ENCODE assay signal across 27 cellular contexts in the genomic region with DNA sequence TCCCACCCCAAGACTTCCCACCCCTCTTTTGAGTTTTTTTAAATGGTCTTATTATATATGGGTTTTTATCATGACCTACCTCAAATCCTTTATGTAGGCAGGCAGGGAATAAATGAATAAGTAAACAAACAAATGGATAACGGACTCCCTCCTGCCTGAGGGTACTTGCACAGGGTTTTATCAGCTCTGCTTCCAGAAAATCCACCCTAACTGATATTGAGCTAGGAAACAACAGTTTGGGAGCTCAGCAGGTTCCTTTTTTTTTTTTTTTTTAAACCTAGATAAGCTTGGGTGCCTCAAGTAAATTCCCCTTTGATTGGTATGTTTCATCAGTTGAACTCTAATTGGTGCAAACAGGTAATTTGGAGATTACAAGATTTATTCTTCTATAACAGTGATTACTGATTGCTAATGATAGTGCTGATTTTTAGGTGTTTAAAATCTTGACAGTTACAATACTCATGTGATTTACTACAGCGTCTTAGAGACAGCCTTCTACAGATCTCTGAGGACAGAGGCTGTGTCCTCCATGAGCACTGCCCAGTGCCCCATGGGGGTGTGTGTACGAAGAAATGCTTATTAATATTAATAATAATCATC.
"Had no signal": no experiment of that assay in that cellular context is flagged by ENCODE, and none has a peak within 500 bp of the region (broad histone marks: within the 10 kb centered on the region; RNA-seq: fewer than 3 reads in every experiment).

No MANE protein-coding gene starts in this region.

- H3K9me3 ChIP-seq: left lung, lower lobe of right lung, ovary, right atrium auricular region, right lobe of liver, testis, thyroid gland, transverse colon, upper lobe of left lung had no signal

- H3K36me3 Mint-ChIP-seq: mesothelial cell of epicardium; natural killer cell; stimulated activated memory B cell treated with anti-CD40 and anti-IgM and Interleukin-4, amounts not matched to agents 10 μg/mL and 1 μg/mL and 100 μg/mL, for 72 hours had no signal

- H3K4me1 ChIP-seq: right atrium auricular region, right lobe of liver, testis, transverse colon had no signal

- H3K4me3 Mint-ChIP-seq: mesothelial cell of epicardium; naive B cell; natural killer cell; stimulated activated memory B cell treated with anti-CD40 and anti-IgM and Interleukin-4, amounts not matched to agents 10 μg/mL and 1 μg/mL and 100 μg/mL, for 72 hours; stimulated activated naive CD8-positive, alpha-beta T cell treated with anti-CD3 and anti-CD28 coated beads, Interleukin-15, amount 100 ng/mL, for 72 hours had no signal

- H3K27ac Mint-ChIP-seq: mesothelial cell of epicardium; naive B cell; natural killer cell; progenitor cell of endocrine pancreas; stimulated activated memory B cell treated with anti-CD40 and anti-IgM and Interleukin-4, amounts not matched to agents 10 μg/mL and 1 μg/mL and 100 μg/mL, for 72 hours; stimulated activated naive CD8-positive, alpha-beta T cell treated with anti-CD3 and anti-CD28 coated beads, Interleukin-15, amount 100 ng/mL, for 72 hours had no signal

- DNase-seq: kidney; left colon; left lung; mesenchymal stem cell; naive B cell; natural killer cell; right lobe of liver; stimulated activated CD4-positive, alpha-beta T cell treated with anti-CD3 and anti-CD28 coated beads, Interleukin-1b, Interleukin-23, amount 100 ng/mL, for 48 hours; stimulated activated CD4-positive, alpha-beta T cell treated with anti-CD3 and anti-CD28 coated beads, Interleukin-2, amount 100 ng/mL, for 48 hours; stimulated activated CD4-positive, alpha-beta T cell treated with anti-CD3 and anti-CD28 coated beads, Interleukin-4, amount 100 ng/mL, for 4 hours; stimulated activated CD8-positive, alpha-beta memory T cell treated with anti-CD3 and anti-CD28 coated beads, Interleukin-4, amount 100 ng/mL, for 48 hours; stimulated activated naive CD4-positive, alpha-beta T cell treated with Interleukin-2 at 50 U/mL for 16 hours; stimulated activated naive CD8-positive, alpha-beta T cell treated with anti-CD3 and anti-CD28 coated beads, Interleukin-15, amount 100 ng/mL, for 72 hours; substantia nigra; testis; transverse colon had no signal

- H3K4me3 ChIP-seq: hepatocyte, left lung, lower lobe of right lung, ovary, right atrium auricular region, right lobe of liver, smooth muscle cell, testis, thyroid gland, transverse colon, upper lobe of left lung had no signal

- H2AFZ ChIP-seq: hepatocyte had no signal

- ATAC-seq: left colon; natural killer cell; right lobe of liver; stimulated activated memory B cell treated with anti-CD40 and anti-IgM and Interleukin-4, amounts not matched to agents 10 μg/mL and 1 μg/mL and 100 μg/mL, for 72 hours; stimulated activated naive CD8-positive, alpha-beta T cell treated with anti-CD3 and anti-CD28 coated beads, Interleukin-15, amount 100 ng/mL, for 72 hours had no signal

- H3K9me3 Mint-ChIP-seq: mesothelial cell of epicardium; naive B cell; natural killer cell; stimulated activated memory B cell treated with anti-CD40 and anti-IgM and Interleukin-4, amounts not matched to agents 10 μg/mL and 1 μg/mL and 100 μg/mL, for 72 hours; stimulated activated naive CD8-positive, alpha-beta T cell treated with anti-CD3 and anti-CD28 coated beads, Interleukin-15, amount 100 ng/mL, for 72 hours had no signal

- H3K27me3 ChIP-seq: ovary, right atrium auricular region, right lobe of liver, testis, thyroid gland, upper lobe of left lung had no signal

- H3K27ac ChIP-seq: hepatocyte, left lung, lower lobe of right lung, ovary, right atrium auricular region, right lobe of liver, testis, thyroid gland, transverse colon, upper lobe of left lung had no signal

- H3K79me2 ChIP-seq: hepatocyte had no signal

- FAIRE-seq: kidney, urothelium cell line had no signal

- H3K4me2 ChIP-seq: hepatocyte, smooth muscle cell had no signal

- H3K36me3 ChIP-seq: left lung, lower lobe of right lung, ovary, right atrium auricular region, right lobe of liver, thyroid gland, transverse colon, upper lobe of left lung had no signal

- H3K4me1 Mint-ChIP-seq: naive B cell; natural killer cell; stimulated activated memory B cell treated with anti-CD40 and anti-IgM and Interleukin-4, amounts not matched to agents 10 μg/mL and 1 μg/mL and 100 μg/mL, for 72 hours; stimulated activated naive CD8-positive, alpha-beta T cell treated with anti-CD3 and anti-CD28 coated beads, Interleukin-15, amount 100 ng/mL, for 72 hours had no signal
